15 cellular contexts compared by ENCODE assay signal in genomic region chr3:52119826-52120225, GRCh38. TPM values are rescaled to one million over a fixed set of nuclear protein-coding genes. Genes with fewer than 3 reads are reported as not detected.
DNase-seq lines count a peak whose midpoint lies in the region; ATAC-seq, FAIRE-seq and TF ChIP-seq lines count a peak whose summit lies in the region.
"Had no signal": no experiment of that assay in that cellular context is flagged by ENCODE, and none has a peak within 500 bp of the region (broad histone marks: within the 10 kb centered on the region; RNA-seq: fewer than 3 reads in every experiment).

No MANE protein-coding gene starts in this region.

- no peak for ATAC-seq in stimulated activated naive B cell treated with anti-CD40 and anti-IgM and Interleukin-4, amounts not matched to agents 10 μg/mL and 1 μg/mL and 100 μg/mL, for 72 hours (replicated peaks)
- ATAC-seq: Right ventricle myocardium inferior had no signal

- peaks cover 15% of the 10 kb centered on the region for H3K4me1 ChIP-seq in osteoblast (ENCODE audit: insufficient read depth, low read length)

- H3K4me2 ChIP-seq in osteoblast (ENCODE audit: insufficient read depth, low read length) = no peak overlapping the region

- no peaks in the 10 kb centered on the region for H3K9me3 Mint-ChIP-seq in chondrocyte (ENCODE audit: low read depth)
- H3K9me3 Mint-ChIP-seq in stimulated activated naive B cell treated with anti-CD40 and anti-IgM and Interleukin-4, amounts not matched to agents 10 μg/mL and 1 μg/mL and 100 μg/mL, for 72 hours = no peaks in the 10 kb centered on the region
- H3K9me3 Mint-ChIP-seq in T-helper 2 cell treated with Interferon-gamma antibody and Interleukin-4, amounts not matched to agents 5 μg/mL and 100 μg/mL, for 36 hours = no peaks in the 10 kb centered on the region
- H3K9me3 Mint-ChIP-seq: H9 had no signal

- no peak overlapping the region for H3K27ac Mint-ChIP-seq in chondrocyte (ENCODE audit: unreplicated experiment)
- H3K27ac Mint-ChIP-seq in stimulated activated naive B cell treated with anti-CD40 and anti-IgM and Interleukin-4, amounts not matched to agents 10 μg/mL and 1 μg/mL and 100 μg/mL, for 72 hours = no peak overlapping the region
- H3K27ac Mint-ChIP-seq in T-helper 2 cell treated with Interferon-gamma antibody and Interleukin-4, amounts not matched to agents 5 μg/mL and 100 μg/mL, for 36 hours = no peak overlapping the region

- no peaks in the 10 kb centered on the region for H3K27me3 Mint-ChIP-seq in chondrocyte (ENCODE audit: low read depth)
- H3K27me3 Mint-ChIP-seq in stimulated activated naive B cell treated with anti-CD40 and anti-IgM and Interleukin-4, amounts not matched to agents 10 μg/mL and 1 μg/mL and 100 μg/mL, for 72 hours = no peaks in the 10 kb centered on the region
- H3K27me3 Mint-ChIP-seq in T-helper 2 cell treated with Interferon-gamma antibody and Interleukin-4, amounts not matched to agents 5 μg/mL and 100 μg/mL, for 36 hours (ENCODE audit: low read depth) = no peaks in the 10 kb centered on the region
- H3K27me3 Mint-ChIP-seq: B cell had no signal

- no peak for TF ChIP-seq CTCF in chondrocyte (IDR thresholded peaks at IDR 0.05)
- no peak for TF ChIP-seq CTCF in osteoblast (IDR thresholded peaks at IDR 0.05; ENCODE audit: extremely low read depth, low read depth, low read length)

- H3K4me3 ChIP-seq in osteoblast (ENCODE audit: insufficient read depth, low read length) = no peak overlapping the region

- no peak overlapping the region for H2AFZ ChIP-seq in osteoblast (ENCODE audit: low read length)

- DNase-seq in GM19239 (ENCODE audit: insufficient read length, low spot score) = no peak
- DNase-seq in NOMO-1 (lab: John Stamatoyannopoulos, UW; ENCODE audit: unreplicated experiment in 2 of 2) = peak; percentile 1 to 8
- DNase-seq in chondrocyte (ENCODE audit: low spot score) = peak; percentile 21
- peak; percentile 41 for DNase-seq in osteoblast (ENCODE audit: insufficient read length, low spot score, missing footprints)
- no peak for DNase-seq in activated CD4-positive, alpha-beta T cell treated with anti-CD3 and anti-CD28 coated beads for 48 hours
- DNase-seq in NCI-H2081 treated with DMSO at 0.1 percent for 48 hours (lab: John Stamatoyannopoulos, UW) = no peak
- no peak for DNase-seq in stimulated activated naive B cell treated with anti-CD40 and anti-IgM and Interleukin-4, amounts not matched to agents 10 μg/mL and 1 μg/mL and 100 μg/mL, for 72 hours
- no peak for DNase-seq in T-helper 2 cell treated with Interferon-gamma antibody and Interleukin-4, amounts not matched to agents 5 μg/mL and 100 μg/mL, for 36 hours (ENCODE audit: low spot score)
- DNase-seq: H9, Karpas-422, NCI-H146, NCI-H226, NCI-H526 treated with DMSO at 0.1 percent for 48 hours had no signal

- H3K36me3 Mint-ChIP-seq in chondrocyte (ENCODE audit: low read depth) = peaks cover 5% of the 10 kb centered on the region
- peaks cover 7 to 13% of the 10 kb centered on the region in 2 donors for H3K36me3 Mint-ChIP-seq in stimulated activated naive B cell treated with anti-CD40 and anti-IgM and Interleukin-4, amounts not matched to agents 10 μg/mL and 1 μg/mL and 100 μg/mL, for 72 hours
- H3K36me3 Mint-ChIP-seq in T-helper 2 cell treated with Interferon-gamma antibody and Interleukin-4, amounts not matched to agents 5 μg/mL and 100 μg/mL, for 36 hours (ENCODE audit: low read depth) = peaks cover 20% of the 10 kb centered on the region

- peaks cover 3% of the 10 kb centered on the region for H3K4me1 Mint-ChIP-seq in chondrocyte (ENCODE audit: low read depth)
- peaks cover 29 to 40% of the 10 kb centered on the region in 2 donors for H3K4me1 Mint-ChIP-seq in stimulated activated naive B cell treated with anti-CD40 and anti-IgM and Interleukin-4, amounts not matched to agents 10 μg/mL and 1 μg/mL and 100 μg/mL, for 72 hours
- peaks cover 11% of the 10 kb centered on the region for H3K4me1 Mint-ChIP-seq in T-helper 2 cell treated with Interferon-gamma antibody and Interleukin-4, amounts not matched to agents 5 μg/mL and 100 μg/mL, for 36 hours (ENCODE audit: low read depth)
- H3K4me1 Mint-ChIP-seq: H9 had no signal

- no peaks in the 10 kb centered on the region for H3K9me3 ChIP-seq in osteoblast (ENCODE audit: low read depth, low read length)

- H3K27me3 ChIP-seq in osteoblast (ENCODE audit: insufficient read depth, low read length) = no peaks in the 10 kb centered on the region

- H3K4me3 Mint-ChIP-seq in chondrocyte (ENCODE audit: unreplicated experiment) = no peak overlapping the region
- no peak overlapping the region for H3K4me3 Mint-ChIP-seq in stimulated activated naive B cell treated with anti-CD40 and anti-IgM and Interleukin-4, amounts not matched to agents 10 μg/mL and 1 μg/mL and 100 μg/mL, for 72 hours
- no peak overlapping the region for H3K4me3 Mint-ChIP-seq in T-helper 2 cell treated with Interferon-gamma antibody and Interleukin-4, amounts not matched to agents 5 μg/mL and 100 μg/mL, for 36 hours
- H3K4me3 Mint-ChIP-seq: B cell, H9 had no signal

- no peaks in the 10 kb centered on the region for H4K20me1 ChIP-seq in osteoblast (ENCODE audit: insufficient read depth, low read length)

- no peak overlapping the region for H3K27ac ChIP-seq in osteoblast (ENCODE audit: low read depth, low read length)

- FAIRE-seq in GM19239 (lab: Jason Lieb, UNC) = peak; percentile 4

- H3K79me2 ChIP-seq in osteoblast (ENCODE audit: insufficient read depth, low read length) = no peaks in the 10 kb centered on the region

- peaks cover 5% of the 10 kb centered on the region for H3K36me3 ChIP-seq in osteoblast (ENCODE audit: insufficient read depth, low read length)

RNA-seq across cellular contexts. Expression of gene POC1A, which starts 34.4 kb away (rescaled TPM):
- total RNA-seq in chondrocyte = 5.3 to 5.7 TPM (median 5.5 TPM) in 3 replicates
- total RNA-seq in osteoblast = 1.8 and 3.2 TPM in 2 replicates

Comparison
In these comparisons a context has a peak if more than half of its experiments do, and no peak if none do; other contexts are left out.
1. DNase-seq: peak in NOMO-1 (2 of 2), chondrocyte (single experiment) and osteoblast (single experiment); none in GM19239 (single experiment), activated CD4-positive, alpha-beta T cell treated with anti-CD3 and anti-CD28 coated beads for 48 hours (single experiment), NCI-H2081 treated with DMSO at 0.1 percent for 48 hours (single experiment), stimulated activated naive B cell treated with anti-CD40 and anti-IgM and Interleukin-4, amounts not matched to agents 10 μg/mL and 1 μg/mL and 100 μg/mL, for 72 hours (single experiment) and T-helper 2 cell treated with Interferon-gamma antibody and Interleukin-4, amounts not matched to agents 5 μg/mL and 100 μg/mL, for 36 hours (single experiment).